Comparison of ENCODE assay signal across 1 cellular context in the genomic region with DNA sequence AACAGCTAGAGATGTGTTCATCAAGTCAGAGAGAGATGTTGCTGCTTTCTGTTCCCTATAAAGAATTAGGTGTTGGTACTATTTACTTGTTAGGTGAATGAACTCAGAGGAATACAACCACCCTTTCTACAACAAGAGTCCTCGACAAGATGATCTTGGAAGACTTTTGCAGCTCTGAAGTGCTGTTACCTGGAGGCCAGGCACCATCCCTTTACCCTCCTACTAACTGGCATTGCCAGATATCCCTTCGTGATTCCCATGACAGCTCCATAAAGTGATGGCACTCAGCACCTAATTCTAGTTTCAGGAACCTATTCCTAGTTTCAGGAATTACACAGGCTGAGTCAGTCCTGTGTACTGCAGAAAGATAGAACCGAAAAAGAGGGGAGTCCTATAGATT.
TF ChIP-seq lines count a peak whose summit lies in the region.

No MANE protein-coding gene starts in this region.

TF ChIP-seq in GM12878, 131 proteins besides CTCF, POLR2A, EP300 and RAD21:
- TF ChIP-seq BMI1 (IDR thresholded peaks at IDR 0.05; ENCODE audit: borderline replicate concordance) (no peak), POLR2AphosphoS5 (IDR thresholded peaks at IDR 0.05; ENCODE audit: low read length) (peak; percentile 56; the same call in 1 of the 2 replicates), ZBED1 (IDR thresholded peaks at IDR 0.05; ENCODE audit: borderline replicate concordance) (no peak), ZNF622 (IDR thresholded peaks at IDR 0.05) (no peak), EZH2 (IDR thresholded peaks at IDR 0.05; ENCODE audit: borderline replicate concordance, control insufficient read depth, low read depth, low read length) (no peak), TCF7 (IDR thresholded peaks at IDR 0.05; ENCODE audit: borderline replicate concordance) (no peak)
- TF ChIP-seq, protein P1, sequence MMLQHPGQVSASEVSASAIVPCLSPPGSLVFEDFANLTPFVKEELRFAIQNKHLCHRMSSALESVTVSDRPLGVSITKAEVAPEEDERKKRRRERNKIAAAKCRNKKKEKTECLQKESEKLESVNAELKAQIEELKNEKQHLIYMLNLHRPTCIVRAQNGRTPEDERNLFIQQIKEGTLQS (IDR thresholded peaks at IDR 0.05; ENCODE audit: borderline replicate concordance, extremely low read depth, low read depth, low read length), result no peak
- TF ChIP-seq, protein P2, sequence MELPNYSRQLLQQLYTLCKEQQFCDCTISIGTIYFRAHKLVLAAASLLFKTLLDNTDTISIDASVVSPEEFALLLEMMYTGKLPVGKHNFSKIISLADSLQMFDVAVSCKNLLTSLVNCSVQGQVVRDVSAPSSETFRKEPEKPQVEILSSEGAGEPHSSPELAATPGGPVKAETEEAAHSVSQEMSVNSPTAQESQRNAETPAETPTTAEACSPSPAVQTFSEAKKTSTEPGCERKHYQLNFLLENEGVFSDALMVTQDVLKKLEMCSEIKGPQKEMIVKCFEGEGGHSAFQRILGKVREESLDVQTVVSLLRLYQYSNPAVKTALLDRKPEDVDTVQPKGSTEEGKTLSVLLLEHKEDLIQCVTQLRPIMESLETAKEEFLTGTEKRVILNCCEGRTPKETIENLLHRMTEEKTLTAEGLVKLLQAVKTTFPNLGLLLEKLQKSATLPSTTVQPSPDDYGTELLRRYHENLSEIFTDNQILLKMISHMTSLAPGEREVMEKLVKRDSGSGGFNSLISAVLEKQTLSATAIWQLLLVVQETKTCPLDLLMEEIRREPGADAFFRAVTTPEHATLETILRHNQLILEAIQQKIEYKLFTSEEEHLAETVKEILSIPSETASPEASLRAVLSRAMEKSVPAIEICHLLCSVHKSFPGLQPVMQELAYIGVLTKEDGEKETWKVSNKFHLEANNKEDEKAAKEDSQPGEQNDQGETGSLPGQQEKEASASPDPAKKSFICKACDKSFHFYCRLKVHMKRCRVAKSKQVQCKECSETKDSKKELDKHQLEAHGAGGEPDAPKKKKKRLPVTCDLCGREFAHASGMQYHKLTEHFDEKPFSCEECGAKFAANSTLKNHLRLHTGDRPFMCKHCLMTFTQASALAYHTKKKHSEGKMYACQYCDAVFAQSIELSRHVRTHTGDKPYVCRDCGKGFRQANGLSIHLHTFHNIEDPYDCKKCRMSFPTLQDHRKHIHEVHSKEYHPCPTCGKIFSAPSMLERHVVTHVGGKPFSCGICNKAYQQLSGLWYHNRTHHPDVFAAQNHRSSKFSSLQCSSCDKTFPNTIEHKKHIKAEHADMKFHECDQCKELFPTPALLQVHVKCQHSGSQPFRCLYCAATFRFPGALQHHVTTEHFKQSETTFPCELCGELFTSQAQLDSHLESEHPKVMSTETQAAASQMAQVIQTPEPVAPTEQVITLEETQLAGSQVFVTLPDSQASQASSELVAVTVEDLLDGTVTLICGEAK (IDR thresholded peaks at IDR 0.05; ENCODE audit: borderline replicate concordance), result no peak
TF ChIP-seq in GM12878: peak in this region for 1.
